Comparison of ENCODE assay signal across 8 cellular contexts in the genomic region with DNA sequence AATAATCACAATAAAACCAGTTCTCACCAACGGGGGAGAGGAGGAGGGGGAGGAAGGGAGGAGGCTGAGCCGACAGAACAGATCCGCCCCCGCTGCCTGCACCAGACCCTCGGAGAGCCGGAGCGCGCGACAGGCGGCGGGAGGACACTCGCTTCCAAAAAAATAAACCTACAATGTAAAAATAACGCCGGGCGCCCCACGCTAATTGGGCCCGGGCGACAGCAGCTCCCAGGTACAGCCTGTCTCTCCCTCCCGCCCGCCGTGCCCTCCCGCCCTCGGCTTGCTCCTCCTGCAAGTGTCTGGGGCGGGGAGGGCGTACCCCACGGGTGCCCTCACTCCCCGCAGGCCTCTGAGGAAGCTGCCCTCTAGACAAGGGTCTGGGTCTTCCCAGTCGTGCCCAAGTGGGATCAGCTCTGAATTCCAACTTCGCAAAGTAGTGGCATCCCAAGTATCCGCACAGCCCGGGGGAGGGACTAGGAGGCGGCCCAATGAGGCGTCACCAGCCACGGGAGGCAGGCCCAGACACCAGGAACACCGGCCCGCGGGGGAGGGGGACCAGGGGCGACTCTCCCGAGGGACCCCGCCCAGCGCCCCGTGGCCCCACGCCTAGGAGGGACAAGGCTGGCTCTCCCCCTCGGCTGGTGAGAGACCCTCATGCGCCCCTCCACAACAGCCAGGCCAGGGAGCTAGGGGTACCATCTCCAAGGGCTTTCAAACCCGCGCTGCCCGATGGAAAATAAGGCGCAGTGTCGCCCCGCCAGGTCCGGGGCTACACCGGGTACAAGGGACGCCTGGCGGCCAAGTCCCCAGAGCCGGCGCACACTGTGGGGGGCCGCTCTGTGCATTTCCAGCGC. TPM values are rescaled to one million over a fixed set of nuclear protein-coding genes. Genes with fewer than 3 reads are reported as not detected.
A peak's percentile ranks its signal among the peaks of the same experiment; 100 is the strongest.
DNase-seq lines count a peak whose midpoint lies in the region; ATAC-seq and FAIRE-seq lines count a peak whose summit lies in the region.

No MANE protein-coding gene starts in this region.

- H4K20me1 ChIP-seq in BLaER1 = peaks cover 54% of the 10 kb centered on the region

- H3K4me1 ChIP-seq in BLaER1 (peaks cover 79% of the 10 kb centered on the region), NT2/D1 (ENCODE audit: insufficient read depth, insufficient read length) (peaks cover 44% of the 10 kb centered on the region), mononuclear cell (ENCODE audit: insufficient read depth, low read length) (peaks cover 54% of the 10 kb centered on the region)

- H3K27ac ChIP-seq in BLaER1 (peak overlapping the region; percentile 96), epithelial cell of prostate (peak overlapping the region; percentile 79)

- peaks cover 7% of the 10 kb centered on the region; the same call in 1 of the 2 replicates for H3K36me3 ChIP-seq in BLaER1
- H3K36me3 ChIP-seq in NT2/D1 (ENCODE audit: insufficient read depth, insufficient read length, low read length) = peaks cover 17% of the 10 kb centered on the region

- H3K9me3 ChIP-seq in BLaER1 = no peaks in the 10 kb centered on the region
- no peaks in the 10 kb centered on the region for H3K9me3 ChIP-seq in NT2/D1 (ENCODE audit: insufficient read depth, low read length)
- H3K9me3 ChIP-seq in mononuclear cell (ENCODE audit: low read depth, low read length) = no peaks in the 10 kb centered on the region

- H3K4me2 ChIP-seq in BLaER1 = peak overlapping the region; percentile 86

- DNase-seq in GM19239 (ENCODE audit: insufficient read length, low spot score) (peak; percentile 63), NT2/D1 (ENCODE audit: low read depth, low spot score) (peak; percentile 70), activated T-cell treated with anti-CD3 and anti-CD28 coated beads for 4 hours (peak; percentile 50), epithelial cell of prostate (ENCODE audit: low read depth, low spot score) (no peak)
- DNase-seq in stimulated activated CD8-positive, alpha-beta memory T cell treated with anti-CD3 and anti-CD28 coated beads, Interleukin-4, amount 100 ng/mL, for 24 hours (ENCODE audit: low read depth) = peak; percentile 51

- no peaks in the 10 kb centered on the region for H3K27me3 ChIP-seq in BLaER1
- no peaks in the 10 kb centered on the region for H3K27me3 ChIP-seq in NT2/D1 (ENCODE audit: insufficient read depth, insufficient read length)
- no peaks in the 10 kb centered on the region for H3K27me3 ChIP-seq in mononuclear cell (ENCODE audit: insufficient read depth, low read length)

- peak; percentile 95 for FAIRE-seq in GM19239 (lab: Jason Lieb, UNC)

- ATAC-seq in HG03460 (IDR thresholded peaks at IDR 0.05; ENCODE audit: unreplicated experiment) = peak; percentile 39

- peak overlapping the region; percentile 96 for H3K9ac ChIP-seq in BLaER1
- peak overlapping the region; percentile 95 for H3K9ac ChIP-seq in NT2/D1 (ENCODE audit: insufficient read length, low read depth)

- H3K4me3 ChIP-seq in BLaER1 = peak overlapping the region; percentile 93
- H3K4me3 ChIP-seq in NT2/D1 (ENCODE audit: insufficient read length, low read depth) = peak overlapping the region; percentile 92
- peak overlapping the region; percentile 77 for H3K4me3 ChIP-seq in mononuclear cell (ENCODE audit: low read length)

RNA-seq across cellular contexts. Expression of a gene that starts 1.0 kb away (rescaled TPM):
- total RNA-seq in mononuclear cell = 52.6 TPM
